ENCODE assay signal across 13 cellular contexts in the genomic region with DNA sequence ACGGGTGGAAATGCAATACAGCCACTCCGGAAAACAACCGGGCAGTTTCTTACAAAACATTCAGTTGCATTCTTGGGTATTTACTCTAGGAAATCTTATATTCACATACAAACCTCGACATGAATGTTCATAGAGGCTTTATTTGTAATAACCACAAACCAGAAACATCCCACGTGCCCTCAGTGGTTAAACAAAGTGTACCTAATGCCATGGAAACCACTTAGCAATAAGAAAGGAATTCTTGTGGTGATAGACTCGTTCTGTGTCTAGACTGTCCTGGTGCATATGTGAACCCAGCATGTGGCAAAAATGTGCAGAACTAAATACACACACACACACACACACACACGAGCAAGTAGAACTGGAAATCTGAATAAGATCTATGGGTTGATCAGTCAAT.
DNase-seq lines count a peak whose midpoint lies in the region; ATAC-seq and TF ChIP-seq lines count a peak whose summit lies in the region.
"Had no signal": no experiment of that assay in that cellular context is flagged by ENCODE, and none has a peak within 500 bp of the region (broad histone marks: within the 10 kb centered on the region; RNA-seq: fewer than 3 reads in every experiment).

No MANE protein-coding gene starts in this region.

- no peaks in the 10 kb centered on the region for H3K36me3 ChIP-seq in adipocyte (ENCODE audit: control insufficient read depth, insufficient read depth, low read length, severe bottlenecking)
- H3K36me3 ChIP-seq: right atrium auricular region, tibial artery had no signal

- peaks cover 5% of the 10 kb centered on the region for H3K27me3 ChIP-seq in adipocyte (replicated peaks; ENCODE audit: control insufficient read depth, insufficient read depth, low read length)
- H3K27me3 ChIP-seq: right atrium auricular region, tibial artery had no signal

- DNase-seq in AG09309 (ENCODE audit: low read depth): peak; percentile 14
- DNase-seq in HK-2 (ENCODE audit: unreplicated experiment): peak; percentile 25
- DNase-seq in adipocyte (ENCODE audit: low read depth): peak; percentile 0
- peak; percentile 82 for DNase-seq in iris pigment epithelial cell (ENCODE audit: low read depth)
- no peak for DNase-seq in GM20000 (ENCODE audit: low spot score)
- DNase-seq in activated gamma-delta T cell (lab: John Stamatoyannopoulos, UW): no peak
- DNase-seq in medulla oblongata (ENCODE audit: extremely low spot score): no peak
- DNase-seq: activated naive CD8-positive, alpha-beta T cell treated with anti-CD3 and anti-CD28 coated beads, Interleukin-2, amount 50 U/mL, for 24 hours; KBM-7; NCI-H2081 treated with DMSO at 0.1 percent for 48 hours; tibial artery had no signal

- H3K4me1 ChIP-seq in adipocyte (ENCODE audit: control insufficient read depth, insufficient read depth, low read length): peaks cover 7% of the 10 kb centered on the region
- H3K4me1 ChIP-seq: right atrium auricular region, tibial artery had no signal

- no peak for ATAC-seq in HG03469 (IDR thresholded peaks at IDR 0.05; ENCODE audit: unreplicated experiment)
- ATAC-seq: activated naive CD8-positive, alpha-beta T cell treated with anti-CD3 and anti-CD28 coated beads, Interleukin-2, amount 50 U/mL, for 24 hours had no signal

- H3K4me3 ChIP-seq in AG09309 (ENCODE audit: control insufficient read depth, low read depth, low read length) (no peak overlapping the region), adipocyte (ENCODE audit: low read length) (no peak overlapping the region)
- H3K4me3 ChIP-seq: right atrium auricular region, tibial artery had no signal

- TF ChIP-seq CTCF in AG09309 (IDR thresholded peaks at IDR 0.05; ENCODE audit: control insufficient read depth, insufficient read depth, low read depth, low read length, missing control alignments) (no peak), GM20000 (IDR thresholded peaks at IDR 0.05; ENCODE audit: extremely low read depth, missing control alignments) (no peak)

- peaks cover 2% of the 10 kb centered on the region for H3K9me3 ChIP-seq in adipocyte (ENCODE audit: control insufficient read depth, low read length)
- H3K9me3 ChIP-seq: tibial artery had no signal

- no peak overlapping the region for H3K9ac ChIP-seq in adipocyte (ENCODE audit: low read length)

Comparison
In these comparisons a context has a peak if more than half of its experiments do, and no peak if none do; other contexts are left out.
1. DNase-seq: peak in AG09309 (single experiment), HK-2 (single experiment), adipocyte (single experiment) and iris pigment epithelial cell (single experiment); none in GM20000 (single experiment), activated gamma-delta T cell (single experiment) and medulla oblongata (single experiment).